ENCODE assay signal across 1 cellular context in genomic region chr11:5240458-5240857, GRCh38.
TF ChIP-seq lines count a peak whose summit lies in the region.

No MANE protein-coding gene starts in this region.

TF ChIP-seq in IMR-90, 13 proteins besides CTCF, POLR2A, EP300 and RAD21 (continued from another document):
- TF ChIP-seq, protein P1, sequence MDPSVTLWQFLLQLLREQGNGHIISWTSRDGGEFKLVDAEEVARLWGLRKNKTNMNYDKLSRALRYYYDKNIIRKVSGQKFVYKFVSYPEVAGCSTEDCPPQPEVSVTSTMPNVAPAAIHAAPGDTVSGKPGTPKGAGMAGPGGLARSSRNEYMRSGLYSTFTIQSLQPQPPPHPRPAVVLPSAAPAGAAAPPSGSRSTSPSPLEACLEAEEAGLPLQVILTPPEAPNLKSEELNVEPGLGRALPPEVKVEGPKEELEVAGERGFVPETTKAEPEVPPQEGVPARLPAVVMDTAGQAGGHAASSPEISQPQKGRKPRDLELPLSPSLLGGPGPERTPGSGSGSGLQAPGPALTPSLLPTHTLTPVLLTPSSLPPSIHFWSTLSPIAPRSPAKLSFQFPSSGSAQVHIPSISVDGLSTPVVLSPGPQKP (IDR thresholded peaks at IDR 0.05; ENCODE audit: borderline replicate concordance, low read depth, low read length), result no peak
- TF ChIP-seq CEBPB (IDR thresholded peaks at IDR 0.05; ENCODE audit: low read depth, low read length), result no peak
- no peak for TF ChIP-seq MXI1 (IDR thresholded peaks at IDR 0.05; ENCODE audit: borderline replicate concordance, low read depth, low read length)
- TF ChIP-seq CHD1 (IDR thresholded peaks at IDR 0.05; ENCODE audit: low read depth, low read length), result no peak
- no peak for TF ChIP-seq RCOR1 (IDR thresholded peaks at IDR 0.05; ENCODE audit: insufficient replicate concordance, low read length)
- TF ChIP-seq SMC3 (IDR thresholded peaks at IDR 0.05; ENCODE audit: low read depth, low read length), result no peak
- no peak for TF ChIP-seq MAFK (IDR thresholded peaks at IDR 0.05; ENCODE audit: low read depth, low read length)
- TF ChIP-seq RFX5 (IDR thresholded peaks at IDR 0.05; ENCODE audit: low read depth, low read length), result no peak
- TF ChIP-seq MAZ (IDR thresholded peaks at IDR 0.05; ENCODE audit: borderline replicate concordance, low read depth, low read length), result no peak
- TF ChIP-seq, protein P2, sequence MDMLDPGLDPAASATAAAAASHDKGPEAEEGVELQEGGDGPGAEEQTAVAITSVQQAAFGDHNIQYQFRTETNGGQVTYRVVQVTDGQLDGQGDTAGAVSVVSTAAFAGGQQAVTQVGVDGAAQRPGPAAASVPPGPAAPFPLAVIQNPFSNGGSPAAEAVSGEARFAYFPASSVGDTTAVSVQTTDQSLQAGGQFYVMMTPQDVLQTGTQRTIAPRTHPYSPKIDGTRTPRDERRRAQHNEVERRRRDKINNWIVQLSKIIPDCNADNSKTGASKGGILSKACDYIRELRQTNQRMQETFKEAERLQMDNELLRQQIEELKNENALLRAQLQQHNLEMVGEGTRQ (IDR thresholded peaks at IDR 0.05; ENCODE audit: low read depth, low read length), result no peak
- no peak for TF ChIP-seq FOS (IDR thresholded peaks at IDR 0.05; ENCODE audit: low read depth, low read length)
TF ChIP-seq in IMR-90: peak in this region for 0.
